ENCODE assay signal across 8 cellular contexts in the genomic region with DNA sequence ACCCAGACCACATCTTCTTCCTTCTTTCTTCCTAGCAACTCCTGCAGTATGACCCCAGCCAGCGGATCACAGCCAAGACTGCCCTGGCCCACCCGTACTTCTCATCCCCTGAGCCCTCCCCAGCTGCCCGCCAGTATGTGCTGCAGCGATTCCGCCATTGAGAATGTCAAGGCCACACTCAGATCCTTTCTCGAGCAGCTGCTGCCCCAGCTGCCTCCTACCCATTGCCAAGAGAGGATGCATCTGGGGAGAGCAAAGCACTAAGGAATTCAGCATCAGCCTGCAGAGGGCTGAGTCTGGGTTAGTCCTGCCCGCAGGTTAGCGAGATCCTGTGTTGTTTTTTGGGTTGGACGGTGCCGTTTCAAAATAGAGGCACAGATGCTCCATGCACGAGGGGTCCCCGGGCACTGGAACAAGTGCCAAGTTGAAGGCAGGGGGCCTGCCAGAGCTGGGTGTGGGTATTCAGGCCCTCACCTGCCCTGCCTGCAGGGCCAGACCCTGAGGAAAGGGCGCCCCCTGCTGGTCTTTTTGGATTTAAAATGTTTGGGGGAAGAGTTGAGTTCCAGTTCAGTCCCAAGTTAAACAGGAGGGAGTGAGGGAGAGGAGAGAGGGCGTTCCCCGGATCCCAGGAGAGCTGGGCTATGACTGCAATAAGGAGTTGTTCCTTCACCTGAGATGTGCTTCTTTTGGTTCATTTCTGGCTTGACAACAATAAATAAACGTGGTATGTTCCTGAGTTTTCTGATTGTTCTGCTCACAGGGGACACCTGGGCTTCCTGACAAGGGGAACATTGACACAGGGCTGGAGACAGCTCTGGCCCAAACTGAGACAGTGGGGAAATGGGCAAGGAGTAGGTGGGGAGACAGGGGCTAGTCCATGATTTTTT. TPM values are rescaled to one million over a fixed set of nuclear protein-coding genes. Genes with fewer than 3 reads are reported as not detected.
DNase-seq lines count a peak whose midpoint lies in the region; ATAC-seq and TF ChIP-seq lines count a peak whose summit lies in the region.

No MANE protein-coding gene starts in this region.

- no peaks in the 10 kb centered on the region for H3K27me3 ChIP-seq in left ventricle myocardium inferior (ENCODE audit: low read depth)

- peak; percentile 66 for DNase-seq in G401 (ENCODE audit: low spot score)
- DNase-seq in NCI-H128 (lab: John Stamatoyannopoulos, UW; ENCODE audit: unreplicated experiment), result peak; percentile 36
- peak; percentile 55 for DNase-seq in SW480 (ENCODE audit: low spot score)
- peak; percentile 90 for DNase-seq in activated naive CD8-positive, alpha-beta T cell treated with anti-CD3 and anti-CD28 coated beads, Interleukin-2, amount 50 U/mL, for 24 hours
- DNase-seq in left ventricle myocardium inferior, result peak; percentile 50
- DNase-seq in skeletal muscle cell (ENCODE audit: low read depth), result peak; percentile 51

- H3K27me3 Mint-ChIP-seq in activated naive CD8-positive, alpha-beta T cell treated with anti-CD3 and anti-CD28 coated beads, Interleukin-2, amount 50 U/mL, for 24 hours, result no peaks in the 10 kb centered on the region

- peak; percentile 66 for ATAC-seq in activated naive CD8-positive, alpha-beta T cell treated with anti-CD3 and anti-CD28 coated beads, Interleukin-2, amount 50 U/mL, for 24 hours
- ATAC-seq in GM21737 (IDR thresholded peaks at IDR 0.05; ENCODE audit: unreplicated experiment) (no peak), GM21447 (IDR thresholded peaks at IDR 0.05; ENCODE audit: unreplicated experiment) (no peak)

- peak overlapping the region; percentile 7 for H3K27ac ChIP-seq in left ventricle myocardium inferior (replicated peaks)

- H3K4me3 ChIP-seq in left ventricle myocardium inferior, result no peak overlapping the region
- no peak overlapping the region for H3K4me3 ChIP-seq in skeletal muscle cell (ENCODE audit: low read depth, low read length)

- no peak overlapping the region for H3K27ac Mint-ChIP-seq in activated naive CD8-positive, alpha-beta T cell treated with anti-CD3 and anti-CD28 coated beads, Interleukin-2, amount 50 U/mL, for 24 hours

- H3K9me3 ChIP-seq in left ventricle myocardium inferior (replicated peaks), result no peaks in the 10 kb centered on the region

- H3K4me1 ChIP-seq in left ventricle myocardium inferior, result peaks cover 17% of the 10 kb centered on the region

- peak; percentile 77 for TF ChIP-seq CTCF in left ventricle myocardium inferior (IDR thresholded peaks at IDR 0.05; ENCODE audit: borderline replicate concordance)

- intact Hi-C loops in left ventricle myocardium inferior (cut with micrococcal nuclease), result loop anchor here (5.0 kb wide), 1 partner anchor 98 kb away; no protein-coding TSS in a partner anchor

- in situ Hi-C loops in G401 (cut with HindIII; ENCODE audit: low sequenced_read_pairs), result no loop called here

- peaks cover 5% of the 10 kb centered on the region for H3K36me3 ChIP-seq in left ventricle myocardium inferior

- H3K4me1 Mint-ChIP-seq in activated naive CD8-positive, alpha-beta T cell treated with anti-CD3 and anti-CD28 coated beads, Interleukin-2, amount 50 U/mL, for 24 hours, result no peaks in the 10 kb centered on the region

- no peak overlapping the region for H3K4me3 Mint-ChIP-seq in activated naive CD8-positive, alpha-beta T cell treated with anti-CD3 and anti-CD28 coated beads, Interleukin-2, amount 50 U/mL, for 24 hours

- H3K9me3 Mint-ChIP-seq in activated naive CD8-positive, alpha-beta T cell treated with anti-CD3 and anti-CD28 coated beads, Interleukin-2, amount 50 U/mL, for 24 hours, result no peaks in the 10 kb centered on the region

- H3K36me3 Mint-ChIP-seq in activated naive CD8-positive, alpha-beta T cell treated with anti-CD3 and anti-CD28 coated beads, Interleukin-2, amount 50 U/mL, for 24 hours (ENCODE audit: low read depth), result peaks cover 2% of the 10 kb centered on the region

RNA-seq across cellular contexts. Expression of gene CDK3, which starts 4.9 kb away (rescaled TPM):
- total RNA-seq in G401 (2014; rRNA removed; shearing (Covaris generic)), result 0.68 and 2.5 TPM in 2 replicates
- 1.8 TPM for total RNA-seq in left ventricle myocardium inferior

RNA-seq across cellular contexts. Expression of gene EVPL, which starts 21.6 kb away (rescaled TPM):
- total RNA-seq in G401 (2014; rRNA removed; shearing (Covaris generic)), result 0.80 and 5.4 TPM in 2 replicates
- total RNA-seq in left ventricle myocardium inferior, result not detected

RNA-seq across cellular contexts. Expression of gene TEN1, which starts 26.5 kb away (rescaled TPM):
- 31.4 and 39.4 TPM in 2 replicates for total RNA-seq in G401 (2014; rRNA removed; shearing (Covaris generic))
- total RNA-seq in left ventricle myocardium inferior, result 5.3 TPM

RNA-seq across cellular contexts. Expression of gene ACOX1, which starts 26.5 kb away (rescaled TPM):
- total RNA-seq in G401 (2014; rRNA removed; shearing (Covaris generic)), result 27.7 and 32.2 TPM in 2 replicates
- total RNA-seq in left ventricle myocardium inferior, result 76.4 TPM

Comparison
In these comparisons a context has a peak if more than half of its experiments do, and no peak if none do; other contexts are left out.
1. DNase-seq: peak in every context shown above with its lines; median percentile 90 in activated naive CD8-positive, alpha-beta T cell treated with anti-CD3 and anti-CD28 coated beads, Interleukin-2, amount 50 U/mL, for 24 hours; 66 in G401; 55 in SW480; 51 in skeletal muscle cell; 50 in left ventricle myocardium inferior; 36 in NCI-H128.